16 cellular contexts compared by ENCODE assay signal in genomic region chr17:10117085-10117484, GRCh38.
DNase-seq lines count a peak whose midpoint lies in the region; ATAC-seq and TF ChIP-seq lines count a peak whose summit lies in the region.
"Had no signal": no experiment of that assay in that cellular context is flagged by ENCODE, and none has a peak within 500 bp of the region (broad histone marks: within the 10 kb centered on the region; RNA-seq: fewer than 3 reads in every experiment).

No MANE protein-coding gene starts in this region.

- no peaks in the 10 kb centered on the region for H3K27me3 ChIP-seq in right atrium auricular region
- H3K27me3 ChIP-seq: adrenal gland, ovary, tibial nerve had no signal

- H3K4me1 Mint-ChIP-seq in central memory CD8-positive, alpha-beta T cell, result peaks cover 96% of the 10 kb centered on the region
- H3K4me1 Mint-ChIP-seq in natural killer cell, result peaks cover 94 to 97% of the 10 kb centered on the region in 2 donors
- H3K4me1 Mint-ChIP-seq in chondrocyte (ENCODE audit: low read depth), result peaks cover 69% of the 10 kb centered on the region

- peak overlapping the region; percentile 75 for H3K4me3 Mint-ChIP-seq in central memory CD8-positive, alpha-beta T cell
- H3K4me3 Mint-ChIP-seq in natural killer cell (peak overlapping the region; percentile 83), chondrocyte (ENCODE audit: unreplicated experiment) (no peak overlapping the region)
- H3K4me3 Mint-ChIP-seq: CD4-positive, CD25-positive, alpha-beta regulatory T cell had no signal

- no peak overlapping the region for H3K4me3 ChIP-seq in right atrium auricular region
- H3K4me3 ChIP-seq: adrenal gland, ovary, skin epidermis, tibial nerve had no signal

- peak overlapping the region; percentile 4 to 97 for H3K27ac ChIP-seq in right atrium auricular region

- intact Hi-C loops in Right ventricle myocardium superior (cut with DNase I), result no loop called here
- intact Hi-C loops in natural killer cell (cut with micrococcal nuclease), result loop anchor here (5.0 to 10.0 kb wide), 2 partner anchors 110 to 132 kb away; no protein-coding TSS in a partner anchor

- no peak for TF ChIP-seq CTCF in right atrium auricular region (IDR thresholded peaks at IDR 0.05)
- no peak for TF ChIP-seq CTCF in natural killer cell (IDR thresholded peaks at IDR 0.05)
- TF ChIP-seq CTCF in chondrocyte (IDR thresholded peaks at IDR 0.05), result no peak

- H3K9me3 ChIP-seq in right atrium auricular region, result no peaks in the 10 kb centered on the region
- H3K9me3 ChIP-seq: adrenal gland, ovary, tibial nerve had no signal

- peak overlapping the region; percentile 99 for H3K27ac Mint-ChIP-seq in central memory CD8-positive, alpha-beta T cell (ENCODE audit: low read depth)
- H3K27ac Mint-ChIP-seq in natural killer cell (peak overlapping the region; percentile 99 to 100), chondrocyte (ENCODE audit: unreplicated experiment) (no peak overlapping the region)

- peaks cover 0 to 92% of the 10 kb centered on the region in 2 donors for H3K4me1 ChIP-seq in right atrium auricular region

- no peaks in the 10 kb centered on the region for H3K9me3 Mint-ChIP-seq in central memory CD8-positive, alpha-beta T cell
- H3K9me3 Mint-ChIP-seq in natural killer cell, result no peaks in the 10 kb centered on the region
- peaks cover 6% of the 10 kb centered on the region for H3K9me3 Mint-ChIP-seq in chondrocyte (ENCODE audit: low read depth)

- H3K27me3 Mint-ChIP-seq in central memory CD8-positive, alpha-beta T cell, result no peaks in the 10 kb centered on the region
- H3K27me3 Mint-ChIP-seq in natural killer cell (ENCODE audit: low read depth in 2 of 2), result no peaks in the 10 kb centered on the region
- H3K27me3 Mint-ChIP-seq in chondrocyte (ENCODE audit: low read depth), result no peaks in the 10 kb centered on the region

- H3K36me3 Mint-ChIP-seq in central memory CD8-positive, alpha-beta T cell (ENCODE audit: insufficient read depth), result peaks cover 16% of the 10 kb centered on the region
- H3K36me3 Mint-ChIP-seq in natural killer cell, result no peaks in the 10 kb centered on the region
- H3K36me3 Mint-ChIP-seq in chondrocyte (ENCODE audit: low read depth), result no peaks in the 10 kb centered on the region
- H3K36me3 Mint-ChIP-seq: CD4-positive, CD25-positive, alpha-beta regulatory T cell had no signal

- ATAC-seq in Right ventricle myocardium superior (ENCODE audit: poor library complexity) (no peak), natural killer cell (no peak), HG03457 (IDR thresholded peaks at IDR 0.05; ENCODE audit: unreplicated experiment) (no peak)
- no peak for ATAC-seq in central memory CD8-positive, alpha-beta T cell (replicated peaks; ENCODE audit: extremely low read depth, poor library complexity, severe bottlenecking)

- DNase-seq in right atrium auricular region (ENCODE audit: low spot score) (no peak), Right ventricle myocardium superior (no peak), natural killer cell (no peak), T-helper 9 cell (no peak), chondrocyte (ENCODE audit: low spot score) (no peak), NCI-H774 (lab: John Stamatoyannopoulos, UW) (no peak)
- DNase-seq in central memory CD8-positive, alpha-beta T cell (ENCODE audit: low spot score in 2 of 2), result no peak
- DNase-seq: CD4-positive, CD25-positive, alpha-beta regulatory T cell; NCI-H1436 treated with DMSO at 0.1 percent for 48 hours; ovary; stimulated activated CD4-positive, alpha-beta T cell treated with anti-CD3 and anti-CD28 coated beads, Interleukin-4, amount 100 ng/mL, for 4 hours; SW 1271 had no signal

- no peaks in the 10 kb centered on the region for H3K36me3 ChIP-seq in right atrium auricular region
- H3K36me3 ChIP-seq: adrenal gland, ovary, tibial nerve had no signal
